In the genomic region with DNA sequence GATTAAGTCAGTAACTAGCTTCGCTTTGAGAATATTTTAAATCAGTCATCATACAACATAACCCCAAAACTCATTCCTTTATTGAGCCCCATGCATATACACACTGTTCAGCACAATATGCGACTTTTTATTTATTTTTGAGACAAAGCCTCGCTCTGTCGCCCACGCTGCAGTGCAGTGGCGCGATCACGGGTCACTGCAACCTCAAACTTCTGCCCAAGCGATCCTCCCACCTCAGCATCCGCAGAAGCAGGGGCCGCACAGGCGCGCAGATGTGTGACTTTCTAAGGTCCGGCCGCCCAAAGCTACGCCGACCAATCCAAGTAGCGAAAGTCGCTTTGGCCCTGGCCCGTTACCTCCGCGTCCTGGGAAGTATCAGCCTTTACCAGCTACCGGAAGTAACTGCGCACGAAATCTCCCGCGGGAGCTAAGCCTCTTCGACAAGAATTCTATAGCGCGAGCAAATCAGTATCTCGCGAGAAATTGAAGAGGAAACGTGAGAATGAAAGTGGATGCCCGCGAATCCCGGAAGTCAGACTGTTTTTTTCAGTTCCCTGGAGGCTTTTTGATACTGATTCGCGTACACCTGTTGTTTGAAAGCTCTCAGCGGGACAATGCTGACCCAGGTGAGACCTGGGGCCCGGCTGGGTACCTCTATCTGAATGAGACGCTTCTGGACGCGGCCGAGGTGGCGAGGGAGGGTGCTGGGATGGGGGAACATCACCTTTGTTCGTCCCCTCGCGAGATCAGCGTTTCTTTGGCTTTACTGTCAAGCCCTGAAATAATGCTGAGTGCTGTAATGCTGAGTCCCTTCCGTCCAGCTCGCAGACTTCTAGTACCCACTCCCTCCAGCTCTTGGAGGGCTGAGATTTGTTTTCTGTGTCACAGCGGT, we compare ENCODE assay signal across 8 cellular contexts.
A peak's percentile ranks its signal among the peaks of the same experiment; 100 is the strongest.
DNase-seq lines count a peak whose midpoint lies in the region; ATAC-seq, FAIRE-seq and TF ChIP-seq lines count a peak whose summit lies in the region.

A gene (minus strand): TSS at position 404 of the 892 bp plus-strand sequence. CDS start 1,405 bp downstream, outside the sequence.
A gene (plus strand): TSS at position 549 of the 892 bp plus-strand sequence. CDS start 66 bp downstream, at position 615.

- peak; percentile 88 for ATAC-seq in GM19043 (IDR thresholded peaks at IDR 0.05; ENCODE audit: low read depth, unreplicated experiment)
- peak; percentile 92 for ATAC-seq in HG03354 (IDR thresholded peaks at IDR 0.05; ENCODE audit: poor library complexity, severe bottlenecking, unreplicated experiment)
- peak; percentile 86 for ATAC-seq in central memory CD8-positive, alpha-beta T cell (replicated peaks; ENCODE audit: extremely low read depth, poor library complexity, severe bottlenecking)

- peaks cover 21% of the 10 kb centered on the region for H3K36me3 Mint-ChIP-seq in central memory CD8-positive, alpha-beta T cell (ENCODE audit: insufficient read depth)

- peak; percentile 97 for FAIRE-seq in islet of Langerhans (lab: Jason Lieb, UNC)

- peaks cover 44% of the 10 kb centered on the region for H3K4me1 Mint-ChIP-seq in central memory CD8-positive, alpha-beta T cell

- peak within 1 kb of the TSS; percentile 96 for H3K4me3 Mint-ChIP-seq in central memory CD8-positive, alpha-beta T cell

- H3K27ac Mint-ChIP-seq in central memory CD8-positive, alpha-beta T cell (ENCODE audit: low read depth): peak within 1 kb of the TSS; percentile 99

- DNase-seq in AG10803 (ENCODE audit: low read depth): peak; percentile 98
- peak; percentile 92 to 97 for DNase-seq in NCI-H446 (lab: John Stamatoyannopoulos, UW)
- peak; percentile 72 for DNase-seq in activated CD4-positive, CD25-positive, alpha-beta regulatory T cell treated with anti-CD3 and anti-CD28 coated beads, Interleukin-2, amount 50 U/mL, for 16 hours (ENCODE audit: low read depth, low spot score)
- peak; percentile 78 to 79 for DNase-seq in central memory CD8-positive, alpha-beta T cell (ENCODE audit: low spot score in 2 of 2)
- peak; percentile 70 to 75 for DNase-seq in stimulated activated CD4-positive, alpha-beta T cell treated with anti-CD3 and anti-CD28 coated beads, Interleukin-12 subunit alpha, Interleukin-12 subunit beta, amount 100 ng/mL, for 24 hours (ENCODE audit: low read depth in 2 of 2)

- H3K27me3 Mint-ChIP-seq in central memory CD8-positive, alpha-beta T cell: no peaks in the 10 kb centered on the region

- no peaks in the 10 kb centered on the region for H3K9me3 Mint-ChIP-seq in central memory CD8-positive, alpha-beta T cell

- TF ChIP-seq CTCF in AG10803 (conservative IDR thresholded peaks at IDR 0.05; ENCODE audit: low read length): no peak

- H3K4me3 ChIP-seq in AG10803 (ENCODE audit: low read length): peak within 1 kb of the TSS; percentile 87

Comparison
In these comparisons a context has a peak if more than half of its experiments do, and no peak if none do; other contexts are left out.
1. Peak in every context shown above with its lines: DNase-seq, ATAC-seq and H3K4me3 ChIP-seq.